Comparison of ENCODE assay signal across 23 cellular contexts in genomic region chr3:194079702-194080172, GRCh38. TPM values are rescaled to one million over a fixed set of nuclear protein-coding genes. Genes with fewer than 3 reads are reported as not detected.
DNase-seq lines count a peak whose midpoint lies in the region; ATAC-seq, FAIRE-seq and TF ChIP-seq lines count a peak whose summit lies in the region.
"Had no signal": no experiment of that assay in that cellular context is flagged by ENCODE, and none has a peak within 500 bp of the region (broad histone marks: within the 10 kb centered on the region; RNA-seq: fewer than 3 reads in every experiment).

No MANE protein-coding gene starts in this region.

- ATAC-seq in GM19395 (IDR thresholded peaks at IDR 0.05; ENCODE audit: unreplicated experiment) (no peak), GM19467 (IDR thresholded peaks at IDR 0.05; ENCODE audit: unreplicated experiment) (no peak)
- ATAC-seq: A549, GM12878, PC-3 had no signal

- no peaks in the 10 kb centered on the region for H3K79me1 ChIP-seq in H1 (ENCODE audit: low read depth, low read length)

- no peak overlapping the region for H4K5ac ChIP-seq in H1 (ENCODE audit: insufficient read length, low read depth, low read length)

- no peaks in the 10 kb centered on the region; the same call in 1 of the 2 replicates for H3K23me2 ChIP-seq in H1 (ENCODE audit: low read depth, low read length)

- no peak for TF ChIP-seq POLR2A in H1 (IDR thresholded peaks at IDR 0.05; ENCODE audit: control extremely low read depth in 1 of 2, low read depth in 2 of 2, low read length in 2 of 2)

- no peak for FAIRE-seq in H1 (lab: Jason Lieb, UNC)
- FAIRE-seq: A549, GM12878 had no signal

- H2BK20ac ChIP-seq in H1 (ENCODE audit: low read length) = peak overlapping the region; percentile 32; the same call in 1 of the 2 replicates

- H3K4me1 Mint-ChIP-seq in type B pancreatic cell (ENCODE audit: unreplicated experiment) = peaks cover 51% of the 10 kb centered on the region

- no peaks in the 10 kb centered on the region for H3K36me3 ChIP-seq in H1 (ENCODE audit: control insufficient read depth in 2 of 4, insufficient read depth in 4 of 4, low read length in 3 of 4)
- no peaks in the 10 kb centered on the region for H3K36me3 ChIP-seq in neuron (ENCODE audit: insufficient read depth, low read length)
- H3K36me3 ChIP-seq: MG63 had no signal

- H4K91ac ChIP-seq in H1 (replicated peaks; ENCODE audit: insufficient read length, low read length) = no peak overlapping the region

- peaks cover 0 to 4% (median 0%) of the 10 kb centered on the region in 4 experiments; a peak in 1 of 7 replicates for H3K27me3 ChIP-seq in H1 (replicated peaks in 1 of 4; ENCODE audit: control insufficient read depth in 3 of 4, extremely low read depth in 1 of 4, insufficient read depth in 3 of 4, low read length in 3 of 4)
- peaks cover 21% of the 10 kb centered on the region for H3K27me3 ChIP-seq in neuron (ENCODE audit: insufficient read depth, low read length)
- H3K27me3 ChIP-seq: MG63 had no signal

- CTCF ChIA-PET in H1 (lab: Charles Lee; ENCODE audit: partially characterized antibody) = no interaction called here

- 89% methylated on average over 14 of the region's 14 CpGs; no CpG with 5 or more reads in 1 of the 2 experiments for WGBS in H1 (ENCODE audit: extremely low coverage in 1 of 2, insufficient coverage in 1 of 2, insufficient read length in 1 of 2, insufficient replicate concordance in 2 of 2, low coverage in 1 of 2, low lambda C conversion rate in 2 of 2, missing lambda C conversion rate in 1 of 2), 2 experiments

- no peak overlapping the region for H3K4me2 ChIP-seq in H1 (ENCODE audit: insufficient read depth in 1 of 2, low read depth in 2 of 2, low read length in 2 of 2)
- H3K4me2 ChIP-seq: A549 had no signal

- TF ChIP-seq CTCF in H1 (IDR thresholded peaks at IDR 0.05; ENCODE audit: control extremely low read depth in 1 of 3, insufficient read depth in 1 of 3, low read depth in 1 of 3, low read length in 3 of 3) (no peak), type B pancreatic cell (conservative IDR thresholded peaks at IDR 0.05) (no peak)

- H4K8ac ChIP-seq in H1 (ENCODE audit: extremely low read depth, insufficient read depth, low read length) = no peak overlapping the region

- H3K4me3 ChIP-seq in H1 (ENCODE audit: extremely low read depth in 1 of 4, insufficient read depth in 2 of 4, low read depth in 3 of 4, low read length in 4 of 4) = no peak overlapping the region
- H3K4me3 ChIP-seq in neuron (ENCODE audit: low read length) = peak overlapping the region; percentile 25
- H3K4me3 ChIP-seq: A549, GM12878, MG63 had no signal

- POLR2A ChIA-PET in H1 (lab: Charles Lee; ENCODE audit: partially characterized antibody) = no interaction called here

- H3K56ac ChIP-seq in H1 (replicated peaks; ENCODE audit: insufficient read length, low read depth, low read length) = no peak overlapping the region

- H3K4me1 ChIP-seq in H1 (replicated peaks in 1 of 4; ENCODE audit: control insufficient read depth in 3 of 4, insufficient read depth in 4 of 4, low read length in 3 of 4) = peaks cover 0 to 5% (median 2%) of the 10 kb centered on the region in 4 experiments; a peak in 3 of 7 replicates
- H3K4me1 ChIP-seq in neuron (ENCODE audit: insufficient read depth, low read length) = peaks cover 24% of the 10 kb centered on the region

- H3K79me2 ChIP-seq in H1 (ENCODE audit: control insufficient read depth in 1 of 2, insufficient read depth in 2 of 2, low read length in 2 of 2) = no peaks in the 10 kb centered on the region

- no peak overlapping the region for H3K14ac ChIP-seq in H1 (ENCODE audit: insufficient read length)

- no peak overlapping the region for H2BK12ac ChIP-seq in H1 (ENCODE audit: low read depth, low read length)

- no peak overlapping the region for H3K27ac Mint-ChIP-seq in type B pancreatic cell
- H3K27ac Mint-ChIP-seq: B cell; CD14-positive monocyte; T-helper 1 cell treated with Interleukin-12 subunit alpha and Interleukin-12 subunit beta and Interleukin-4 antibody, amounts not matched to agents 30 μg/mL and 1 μg/mL, for 36 hours had no signal

- H3K9me3 ChIP-seq in H1 (ENCODE audit: insufficient read depth in 2 of 2, low read depth in 1 of 2, low read length in 1 of 2) (no peaks in the 10 kb centered on the region), neuron (ENCODE audit: low read length) (no peaks in the 10 kb centered on the region)
- H3K9me3 ChIP-seq: A549, MG63 had no signal

- H3K4ac ChIP-seq in H1 (replicated peaks; ENCODE audit: insufficient read length, low read depth, low read length) = no peak overlapping the region

- H3K27ac ChIP-seq in H1 (ENCODE audit: low read depth, low read length) = no peak overlapping the region
- H3K27ac ChIP-seq: A549 had no signal

- no peaks in the 10 kb centered on the region for H3K36me3 Mint-ChIP-seq in type B pancreatic cell
- H3K36me3 Mint-ChIP-seq: CD14-positive monocyte had no signal

- H2BK15ac ChIP-seq in H1 (ENCODE audit: low read length) = no peak overlapping the region

- no peak overlapping the region for H2BK120ac ChIP-seq in H1 (replicated peaks; ENCODE audit: low read depth, low read length)

- DNase-seq in COLO829 (ENCODE audit: low spot score) = peak; percentile 38
- DNase-seq in NCI-H146 treated with DMSO at 0.1 percent for 48 hours (lab: John Stamatoyannopoulos, UW; ENCODE audit: unreplicated experiment) = peak; percentile 28
- no peak for DNase-seq in H1 (ENCODE audit: low read depth in 1 of 2, low spot score in 2 of 2)
- DNase-seq in type B pancreatic cell (ENCODE audit: extremely low spot score, unreplicated experiment) = no peak
- DNase-seq: DND-41, GOT3, MG63, NCI-H1048, NCI-H1436, NCI-H2029, NCI-H345, NCI-H524, PC-3, RPMI8226, SHP77 had no signal

- H3K18ac ChIP-seq in H1 (ENCODE audit: extremely low read depth, low read length) = no peak overlapping the region

- H3K9ac ChIP-seq in H1 (replicated peaks in 1 of 4; ENCODE audit: extremely low read depth in 1 of 4, low read depth in 3 of 4, low read length in 3 of 4) = no peak overlapping the region

- H3K4me3 Mint-ChIP-seq in type B pancreatic cell = no peak overlapping the region
- H3K4me3 Mint-ChIP-seq: B cell; T-helper 1 cell treated with Interleukin-12 subunit alpha and Interleukin-12 subunit beta and Interleukin-4 antibody, amounts not matched to agents 30 μg/mL and 1 μg/mL, for 36 hours had no signal

- no peaks in the 10 kb centered on the region for H3K9me3 Mint-ChIP-seq in type B pancreatic cell
- H3K9me3 Mint-ChIP-seq: CD14-positive monocyte; T-helper 1 cell treated with Interleukin-12 subunit alpha and Interleukin-12 subunit beta and Interleukin-4 antibody, amounts not matched to agents 30 μg/mL and 1 μg/mL, for 36 hours had no signal

- no peaks in the 10 kb centered on the region for H4K20me1 ChIP-seq in H1 (replicated peaks in 1 of 2; ENCODE audit: control insufficient read depth in 1 of 2, insufficient read depth in 2 of 2, low read length in 2 of 2)

- peaks cover 5% of the 10 kb centered on the region for H3K27me3 Mint-ChIP-seq in type B pancreatic cell

- H2AFZ ChIP-seq in H1 (ENCODE audit: low read length) (no peak overlapping the region), neuron (ENCODE audit: low read depth, low read length) (no peak overlapping the region)

- H3K23ac ChIP-seq in H1 (ENCODE audit: insufficient read length) = no peak overlapping the region

- H2AK5ac ChIP-seq in H1 (ENCODE audit: low read depth, low read length) = no peak overlapping the region

- TF ChIP-seq RAD21 in H1 (IDR thresholded peaks at IDR 0.05 in 1 of 2, conservative IDR thresholded peaks at IDR 0.05 in 1 of 2; ENCODE audit: low read depth in 2 of 2, low read length in 2 of 2) = no peak

- no peak overlapping the region for H2BK5ac ChIP-seq in H1 (ENCODE audit: low read depth, low read length)

- TF ChIP-seq EP300 in H1 (IDR thresholded peaks at IDR 0.05; ENCODE audit: borderline replicate concordance in 1 of 2, low read depth in 2 of 2, low read length in 2 of 2) = no peak

TF ChIP-seq in H1, 55 proteins besides CTCF, POLR2A, EP300 and RAD21:
- TF ChIP-seq E2F6 (IDR thresholded peaks at IDR 0.05) (no peak), KDM4A (IDR thresholded peaks at IDR 0.05; ENCODE audit: low read depth, low read length, severe bottlenecking) (no peak), ASH2L (IDR thresholded peaks at IDR 0.05; ENCODE audit: low read length) (no peak), CREB1 (IDR thresholded peaks at IDR 0.05) (no peak), TAF7 (optimal IDR thresholded peaks at IDR 0.05; ENCODE audit: borderline replicate concordance, low read depth, low read length) (no peak), USF2 (IDR thresholded peaks at IDR 0.05; ENCODE audit: low read length) (no peak), TAF1 (IDR thresholded peaks at IDR 0.05; ENCODE audit: low read depth, low read length) (no peak), BRCA1 (IDR thresholded peaks at IDR 0.05; ENCODE audit: low read depth, low read length) (no peak), SIRT6 (IDR thresholded peaks at IDR 0.05; ENCODE audit: low read length) (no peak), JUN (IDR thresholded peaks at IDR 0.05; ENCODE audit: low read depth, low read length) (no peak)
TF ChIP-seq in H1: peak in this region for 0.

RNA-seq across cellular contexts. Expression of gene HES1, which starts 56.2 kb away (rescaled TPM):
- total RNA-seq in H1 (2021; fragmentation: NEBNext Ultra II Directional; extraction: Animal tissue kit (Norgen Biotek cat#: 25700)) = 12.2 and 12.9 TPM in 2 replicates
- 7.9 and 9.9 TPM in 2 replicates for polyA plus RNA-seq in H1 (2011; rRNA removed)
- 8.8 TPM for polyA plus RNA-seq in H1 (2011; cell fraction: cytosol; rRNA removed)
- 12.0 TPM for polyA plus RNA-seq in H1 (2011; cell fraction: nucleus; rRNA removed)
- 9.3 to 13.8 TPM (median 11.0 TPM) in 4 replicates for polyA plus RNA-seq in H1 (2012, experiment 1 of 2)
- polyA plus RNA-seq in H1 (2012, experiment 2 of 2) = 14.2 TPM
- 16.5 TPM for polyA plus RNA-seq in H1 (2013, experiment 1 of 2)
- polyA plus RNA-seq in H1 (2013, experiment 2 of 2) = 15.9 TPM
- polyA minus RNA-seq in H1 (2011; rRNA and poly(A)+ RNA removed) = 4.8 and 5.7 TPM in 2 replicates
- 17.6 TPM for polyA minus RNA-seq in H1 (2011; cell fraction: cytosol; rRNA and poly(A)+ RNA removed)
- 18.8 TPM for polyA minus RNA-seq in H1 (2011; cell fraction: nucleus; rRNA and poly(A)+ RNA removed)
- total RNA-seq in type B pancreatic cell (ENCODE audit: low replicate concordance) = 100 and 180 TPM in 2 replicates

Comparison
In these comparisons a context has a peak if more than half of its experiments do, and no peak if none do; other contexts are left out.
1. DNase-seq: peak in COLO829 (single experiment) and NCI-H146 treated with DMSO at 0.1 percent for 48 hours (single experiment); none in H1 (0 of 2) and type B pancreatic cell (single experiment).